ENCODE assay signal across 2 cellular contexts in genomic region chr14:74712499-74713394, GRCh38.
A peak's percentile ranks its signal among the peaks of the same experiment; 100 is the strongest.
TF ChIP-seq lines count a peak whose summit lies in the region.

A gene with protein sequence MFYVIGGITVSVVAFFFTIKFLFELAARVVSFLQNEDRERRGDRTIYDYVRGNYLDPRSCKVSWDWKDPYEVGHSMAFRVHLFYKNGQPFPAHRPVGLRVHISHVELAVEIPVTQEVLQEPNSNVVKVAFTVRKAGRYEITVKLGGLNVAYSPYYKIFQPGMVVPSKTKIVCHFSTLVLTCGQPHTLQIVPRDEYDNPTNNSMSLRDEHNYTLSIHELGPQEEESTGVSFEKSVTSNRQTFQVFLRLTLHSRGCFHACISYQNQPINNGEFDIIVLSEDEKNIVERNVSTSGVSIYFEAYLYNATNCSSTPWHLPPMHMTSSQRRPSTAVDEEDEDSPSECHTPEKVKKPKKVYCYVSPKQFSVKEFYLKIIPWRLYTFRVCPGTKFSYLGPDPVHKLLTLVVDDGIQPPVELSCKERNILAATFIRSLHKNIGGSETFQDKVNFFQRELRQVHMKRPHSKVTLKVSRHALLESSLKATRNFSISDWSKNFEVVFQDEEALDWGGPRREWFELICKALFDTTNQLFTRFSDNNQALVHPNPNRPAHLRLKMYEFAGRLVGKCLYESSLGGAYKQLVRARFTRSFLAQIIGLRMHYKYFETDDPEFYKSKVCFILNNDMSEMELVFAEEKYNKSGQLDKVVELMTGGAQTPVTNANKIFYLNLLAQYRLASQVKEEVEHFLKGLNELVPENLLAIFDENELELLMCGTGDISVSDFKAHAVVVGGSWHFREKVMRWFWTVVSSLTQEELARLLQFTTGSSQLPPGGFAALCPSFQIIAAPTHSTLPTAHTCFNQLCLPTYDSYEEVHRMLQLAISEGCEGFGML (minus strand): TSS chr14:74713080. CDS start chr14:74685615, 27,465 bp downstream.
A gene with protein sequence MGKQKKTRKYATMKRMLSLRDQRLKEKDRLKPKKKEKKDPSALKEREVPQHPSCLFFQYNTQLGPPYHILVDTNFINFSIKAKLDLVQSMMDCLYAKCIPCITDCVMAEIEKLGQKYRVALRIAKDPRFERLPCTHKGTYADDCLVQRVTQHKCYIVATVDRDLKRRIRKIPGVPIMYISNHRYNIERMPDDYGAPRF (plus strand): TSS chr14:74713144. CDS start chr14:74713198, 54 bp downstream.

TF ChIP-seq in WTC11, 78 proteins besides CTCF, POLR2A, EP300 and RAD21 (continued from another document):
- TF ChIP-seq FOXP4 (CRISPR knock-in tag; IDR thresholded peaks at IDR 0.05) (no peak), ZNF396 (CRISPR knock-in tag; IDR thresholded peaks at IDR 0.05; ENCODE audit: borderline replicate concordance) (no peak), PRDM15 (CRISPR knock-in tag; IDR thresholded peaks at IDR 0.05) (no peak), NR1H2 (CRISPR knock-in tag; IDR thresholded peaks at IDR 0.05) (no peak)
TF ChIP-seq in WTC11: peak in this region for 10.

TF ChIP-seq in HepG2, 621 proteins besides CTCF, POLR2A, EP300 and RAD21 (continued from another document and continues in another):
- TF ChIP-seq, protein P1, sequence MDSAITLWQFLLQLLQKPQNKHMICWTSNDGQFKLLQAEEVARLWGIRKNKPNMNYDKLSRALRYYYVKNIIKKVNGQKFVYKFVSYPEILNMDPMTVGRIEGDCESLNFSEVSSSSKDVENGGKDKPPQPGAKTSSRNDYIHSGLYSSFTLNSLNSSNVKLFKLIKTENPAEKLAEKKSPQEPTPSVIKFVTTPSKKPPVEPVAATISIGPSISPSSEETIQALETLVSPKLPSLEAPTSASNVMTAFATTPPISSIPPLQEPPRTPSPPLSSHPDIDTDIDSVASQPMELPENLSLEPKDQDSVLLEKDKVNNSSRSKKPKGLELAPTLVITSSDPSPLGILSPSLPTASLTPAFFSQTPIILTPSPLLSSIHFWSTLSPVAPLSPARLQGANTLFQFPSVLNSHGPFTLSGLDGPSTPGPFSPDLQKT (CRISPR knock-in tag; IDR thresholded peaks at IDR 0.05; ENCODE audit: borderline replicate concordance), result no peak
- TF ChIP-seq ZMYM4 (CRISPR knock-in tag; IDR thresholded peaks at IDR 0.05) (peak; percentile 92), TP53 (CRISPR knock-in tag; conservative IDR thresholded peaks at IDR 0.05) (no peak), ZNF749 (CRISPR knock-in tag; IDR thresholded peaks at IDR 0.05; ENCODE audit: borderline replicate concordance) (0 out of 2 replicates have a peak, but pooled peaks have one; percentile 1), ZNF879 (CRISPR knock-in tag; IDR thresholded peaks at IDR 0.05) (no peak), HDAC2 (CRISPR knock-in tag; IDR thresholded peaks at IDR 0.05) (peak; percentile 90; the same call in 1 of the 2 replicates), HOXA9 (CRISPR knock-in tag; IDR thresholded peaks at IDR 0.05; ENCODE audit: borderline replicate concordance) (no peak), SRSF9 (IDR thresholded peaks at IDR 0.05; ENCODE audit: borderline replicate concordance, insufficient read depth, low read depth, low read length, poor library complexity, severe bottlenecking) (no peak), RXRB (CRISPR knock-in tag; IDR thresholded peaks at IDR 0.05; ENCODE audit: borderline replicate concordance) (peak; percentile 55; the same call in 1 of the 2 replicates), TGIF2 (CRISPR knock-in tag; IDR thresholded peaks at IDR 0.05) (peak; percentile 89), ZBTB21 (CRISPR knock-in tag; IDR thresholded peaks at IDR 0.05) (peak; percentile 98), MIER2 (CRISPR knock-in tag; IDR thresholded peaks at IDR 0.05) (0 out of 2 replicates have a peak, but pooled peaks have one; percentile 19), SETDB1 (CRISPR knock-in tag; IDR thresholded peaks at IDR 0.05; ENCODE audit: borderline replicate concordance) (no peak), HMG20B (CRISPR knock-in tag; conservative IDR thresholded peaks at IDR 0.05) (no peak), CENPX (CRISPR knock-in tag; IDR thresholded peaks at IDR 0.05) (no peak), ZNF230 (CRISPR knock-in tag; IDR thresholded peaks at IDR 0.05) (0 out of 2 replicates have a peak, but pooled peaks have one; percentile 33), ZNF746 (CRISPR knock-in tag; IDR thresholded peaks at IDR 0.05) (no peak), HNRNPL (IDR thresholded peaks at IDR 0.05; ENCODE audit: low read depth, low read length) (no peak), ARID2 (CRISPR knock-in tag; IDR thresholded peaks at IDR 0.05; ENCODE audit: borderline replicate concordance) (no peak), ATF5 (CRISPR knock-in tag; IDR thresholded peaks at IDR 0.05; ENCODE audit: low read depth) (no peak), GTF2F1 (IDR thresholded peaks at IDR 0.05; ENCODE audit: low read length) (no peak), HOXA5 (CRISPR knock-in tag; IDR thresholded peaks at IDR 0.05) (no peak), ZSCAN29 (CRISPR knock-in tag; conservative IDR thresholded peaks at IDR 0.05) (no peak), KDM4B (CRISPR knock-in tag; IDR thresholded peaks at IDR 0.05) (0 out of 2 replicates have a peak, but pooled peaks have one; percentile 22), PPARG (CRISPR knock-in tag; conservative IDR thresholded peaks at IDR 0.05) (peak; percentile 48; the same call in 1 of the 2 replicates), ZNF775 (CRISPR knock-in tag; IDR thresholded peaks at IDR 0.05; ENCODE audit: borderline replicate concordance) (0 out of 2 replicates have a peak, but pooled peaks have one; percentile 85), GTF3A (CRISPR knock-in tag; conservative IDR thresholded peaks at IDR 0.05) (no peak), CBX2 (IDR thresholded peaks at IDR 0.05; ENCODE audit: low read depth, low read length) (no peak), CBX2 (CRISPR knock-in tag; IDR thresholded peaks at IDR 0.05; ENCODE audit: low read depth) (peak; percentile 42; the same call in 1 of the 2 replicates), ZBTB14 (CRISPR knock-in tag; IDR thresholded peaks at IDR 0.05) (no peak), KAT8 (CRISPR knock-in tag; IDR thresholded peaks at IDR 0.05) (peak; percentile 100), DNMT3B (CRISPR knock-in tag; conservative IDR thresholded peaks at IDR 0.05) (0 out of 2 replicates have a peak, but pooled peaks have one; percentile 53), ZNF17 (CRISPR knock-in tag; IDR thresholded peaks at IDR 0.05) (no peak), ZHX1 (CRISPR knock-in tag; IDR thresholded peaks at IDR 0.05; ENCODE audit: low read depth) (peak; percentile 90), EEA1 (CRISPR knock-in tag; IDR thresholded peaks at IDR 0.05; ENCODE audit: borderline replicate concordance) (0 out of 2 replicates have a peak, but pooled peaks have one; percentile 63), NFE2L1 (CRISPR knock-in tag; IDR thresholded peaks at IDR 0.05; ENCODE audit: borderline replicate concordance) (no peak), MXD3 (CRISPR knock-in tag; IDR thresholded peaks at IDR 0.05) (no peak), TRIM24 (CRISPR knock-in tag; IDR thresholded peaks at IDR 0.05) (no peak), TCF7L2 (IDR thresholded peaks at IDR 0.05; ENCODE audit: low read depth, low read length) (no peak), SP1 (IDR thresholded peaks at IDR 0.05) (no peak), SP1 (CRISPR knock-in tag; IDR thresholded peaks at IDR 0.05) (no peak)
- TF ChIP-seq, protein P2, sequence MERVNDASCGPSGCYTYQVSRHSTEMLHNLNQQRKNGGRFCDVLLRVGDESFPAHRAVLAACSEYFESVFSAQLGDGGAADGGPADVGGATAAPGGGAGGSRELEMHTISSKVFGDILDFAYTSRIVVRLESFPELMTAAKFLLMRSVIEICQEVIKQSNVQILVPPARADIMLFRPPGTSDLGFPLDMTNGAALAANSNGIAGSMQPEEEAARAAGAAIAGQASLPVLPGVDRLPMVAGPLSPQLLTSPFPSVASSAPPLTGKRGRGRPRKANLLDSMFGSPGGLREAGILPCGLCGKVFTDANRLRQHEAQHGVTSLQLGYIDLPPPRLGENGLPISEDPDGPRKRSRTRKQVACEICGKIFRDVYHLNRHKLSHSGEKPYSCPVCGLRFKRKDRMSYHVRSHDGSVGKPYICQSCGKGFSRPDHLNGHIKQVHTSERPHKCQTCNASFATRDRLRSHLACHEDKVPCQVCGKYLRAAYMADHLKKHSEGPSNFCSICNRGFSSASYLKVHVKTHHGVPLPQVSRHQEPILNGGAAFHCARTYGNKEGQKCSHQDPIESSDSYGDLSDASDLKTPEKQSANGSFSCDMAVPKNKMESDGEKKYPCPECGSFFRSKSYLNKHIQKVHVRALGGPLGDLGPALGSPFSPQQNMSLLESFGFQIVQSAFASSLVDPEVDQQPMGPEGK (CRISPR knock-in tag; IDR thresholded peaks at IDR 0.05), result no peak
- TF ChIP-seq, protein P3, sequence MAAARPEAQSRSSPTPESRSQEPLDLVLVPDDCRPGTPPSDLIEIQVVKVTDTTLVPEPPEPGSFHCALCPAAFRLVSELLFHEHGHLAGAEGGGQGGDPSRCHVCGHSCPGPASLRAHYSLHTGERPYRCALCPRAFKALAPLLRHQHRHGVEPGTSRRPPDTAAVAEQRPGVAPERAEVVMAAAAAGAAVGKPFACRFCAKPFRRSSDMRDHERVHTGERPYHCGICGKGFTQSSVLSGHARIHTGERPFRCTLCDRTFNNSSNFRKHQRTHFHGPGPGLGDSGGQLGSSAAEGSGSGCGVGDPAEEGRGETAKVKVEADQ (CRISPR knock-in tag; IDR thresholded peaks at IDR 0.05; ENCODE audit: borderline replicate concordance), result no peak; the same call in 1 of the 2 replicates
- TF ChIP-seq, protein P4, sequence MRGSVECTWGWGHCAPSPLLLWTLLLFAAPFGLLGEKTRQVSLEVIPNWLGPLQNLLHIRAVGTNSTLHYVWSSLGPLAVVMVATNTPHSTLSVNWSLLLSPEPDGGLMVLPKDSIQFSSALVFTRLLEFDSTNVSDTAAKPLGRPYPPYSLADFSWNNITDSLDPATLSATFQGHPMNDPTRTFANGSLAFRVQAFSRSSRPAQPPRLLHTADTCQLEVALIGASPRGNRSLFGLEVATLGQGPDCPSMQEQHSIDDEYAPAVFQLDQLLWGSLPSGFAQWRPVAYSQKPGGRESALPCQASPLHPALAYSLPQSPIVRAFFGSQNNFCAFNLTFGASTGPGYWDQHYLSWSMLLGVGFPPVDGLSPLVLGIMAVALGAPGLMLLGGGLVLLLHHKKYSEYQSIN (CRISPR knock-in tag; IDR thresholded peaks at IDR 0.05; ENCODE audit: borderline replicate concordance), result no peak
- TF ChIP-seq, protein P5, sequence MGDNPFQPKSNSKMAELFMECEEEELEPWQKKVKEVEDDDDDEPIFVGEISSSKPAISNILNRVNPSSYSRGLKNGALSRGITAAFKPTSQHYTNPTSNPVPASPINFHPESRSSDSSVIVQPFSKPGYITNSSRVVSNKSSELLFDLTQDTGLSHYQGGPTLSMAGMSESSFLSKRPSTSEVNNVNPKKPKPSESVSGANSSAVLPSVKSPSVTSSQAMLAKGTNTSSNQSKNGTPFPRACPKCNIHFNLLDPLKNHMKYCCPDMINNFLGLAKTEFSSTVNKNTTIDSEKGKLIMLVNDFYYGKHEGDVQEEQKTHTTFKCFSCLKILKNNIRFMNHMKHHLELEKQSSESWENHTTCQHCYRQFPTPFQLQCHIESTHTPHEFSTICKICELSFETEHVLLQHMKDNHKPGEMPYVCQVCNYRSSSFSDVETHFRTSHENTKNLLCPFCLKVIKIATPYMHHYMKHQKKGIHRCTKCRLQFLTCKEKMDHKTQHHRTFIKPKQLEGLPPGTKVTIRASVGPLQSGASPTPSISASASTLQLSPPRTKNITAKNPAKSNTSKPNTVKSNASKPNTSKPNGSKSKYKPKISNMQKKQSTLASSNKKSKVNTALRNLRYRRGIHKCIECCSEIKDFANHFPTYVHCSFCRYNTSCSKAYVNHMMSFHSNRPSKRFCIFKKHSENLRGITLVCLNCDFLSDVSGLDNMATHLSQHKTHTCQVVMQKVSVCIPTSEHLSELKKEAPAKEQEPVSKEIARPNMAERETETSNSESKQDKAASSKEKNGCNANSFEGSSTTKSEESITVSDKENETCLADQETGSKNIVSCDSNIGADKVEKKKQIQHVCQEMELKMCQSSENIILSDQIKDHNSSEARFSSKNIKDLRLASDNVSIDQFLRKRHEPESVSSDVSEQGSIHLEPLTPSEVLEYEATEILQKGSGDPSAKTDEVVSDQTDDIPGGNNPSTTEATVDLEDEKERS (CRISPR knock-in tag; IDR thresholded peaks at IDR 0.05), result no peak
- TF ChIP-seq, protein P6, sequence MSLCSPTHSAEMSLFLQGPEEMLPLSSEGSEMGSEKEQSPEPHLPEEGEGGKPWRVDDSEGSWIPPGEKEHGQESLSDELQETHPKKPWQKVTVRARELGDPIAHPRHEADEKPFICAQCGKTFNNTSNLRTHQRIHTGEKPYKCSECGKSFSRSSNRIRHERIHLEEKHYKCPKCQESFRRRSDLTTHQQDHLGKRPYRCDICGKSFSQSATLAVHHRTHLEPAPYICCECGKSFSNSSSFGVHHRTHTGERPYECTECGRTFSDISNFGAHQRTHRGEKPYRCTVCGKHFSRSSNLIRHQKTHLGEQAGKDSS (CRISPR knock-in tag; IDR thresholded peaks at IDR 0.05; ENCODE audit: borderline replicate concordance, low read depth), result no peak
